ENCODE assay signal across 8 cellular contexts in the genomic region with DNA sequence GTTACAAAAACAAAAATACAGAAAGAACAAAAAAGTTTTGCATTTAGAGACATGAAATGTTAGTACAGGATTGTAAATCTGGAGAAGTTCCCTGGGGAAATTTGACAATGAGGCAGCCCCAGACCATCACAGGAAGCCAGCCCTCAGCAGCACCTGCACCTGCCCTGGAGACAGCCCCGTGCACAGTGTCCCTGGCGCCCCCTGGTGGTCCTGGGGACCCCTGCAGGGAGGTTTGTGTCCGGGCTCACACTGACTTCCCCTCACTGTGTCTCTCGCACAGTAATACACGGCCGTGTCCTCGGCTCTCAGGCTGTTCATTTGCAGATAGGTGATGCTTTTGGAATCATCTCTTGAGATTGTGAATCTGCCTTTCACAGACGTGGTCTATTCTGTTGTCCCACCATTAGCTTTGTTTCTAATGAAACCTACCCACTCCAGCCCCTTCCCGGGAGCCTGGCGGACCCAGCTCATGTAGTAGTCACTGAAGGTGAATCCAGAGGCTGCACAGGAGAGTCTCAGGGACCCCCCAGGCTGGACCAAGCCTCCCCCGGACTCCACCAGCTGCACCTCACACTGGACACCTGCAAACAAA.
DNase-seq lines count a peak whose midpoint lies in the region; ATAC-seq and TF ChIP-seq lines count a peak whose summit lies in the region.
"Not testable (repeated sequence)": the region's sequence is repeated elsewhere in the genome, so short reads cannot be mapped to it uniquely, and the experiment has no call there.

No MANE protein-coding gene starts in this region.

- TF ChIP-seq CTCF in LNCaP clone FGC (IDR thresholded peaks at IDR 0.05; ENCODE audit: control insufficient read depth, extremely low read depth, insufficient read depth) (peak; percentile 62), OCI-LY3 (IDR thresholded peaks at IDR 0.05; ENCODE audit: low read depth, low read length) (peak; percentile 40)

- intact Hi-C loops in Right ventricle myocardium inferior (cut with DNase I): not testable (repeated sequence)

- peak; percentile 76 for DNase-seq in COLO668 (lab: John Stamatoyannopoulos, UW; ENCODE audit: unreplicated experiment)
- not testable (repeated sequence) for DNase-seq in LNCaP clone FGC (ENCODE audit: low read depth)
- DNase-seq in activated CD4-positive, alpha-beta T cell treated with anti-CD3 and anti-CD28 coated beads for 48 hours: peak; percentile 89
- DNase-seq in activated effector memory CD4-positive, alpha-beta T cell treated with Interleukin-2 at 50 U/mL for 16 hours: peak; percentile 67
- DNase-seq in Right ventricle myocardium inferior (ENCODE audit: missing footprints): peak; percentile 71
- DNase-seq in stimulated activated CD4-positive, alpha-beta T cell treated with anti-CD3 and anti-CD28 coated beads, Interleukin-12 subunit alpha, Interleukin-12 subunit beta, amount 100 ng/mL, for 48 hours (ENCODE audit: low read depth in 2 of 3, low spot score in 1 of 3): peak; percentile 64 to 79 (median 65)
- DNase-seq in stimulated activated CD8-positive, alpha-beta memory T cell treated with anti-CD3 and anti-CD28 coated beads, Interleukin-7, amount 100 ng/mL, for 48 hours (ENCODE audit: extremely low read depth in 1 of 2, low read depth in 1 of 2): peak; percentile 39 to 55

- H3K9me3 ChIP-seq in OCI-LY3 (ENCODE audit: insufficient read depth, low read length): not testable (repeated sequence)

- not testable (repeated sequence) for H3K9ac ChIP-seq in OCI-LY3 (ENCODE audit: low read length)

- peak overlapping the region; percentile 20; the same call in 1 of the 2 replicates for H3K4me2 ChIP-seq in OCI-LY3 (ENCODE audit: low read length)

- H3K36me3 ChIP-seq in OCI-LY3 (replicated peaks; ENCODE audit: low read depth, low read length): not testable (repeated sequence)

- H3K4me1 ChIP-seq in OCI-LY3 (ENCODE audit: low read length): not testable (repeated sequence)

- H3K27ac ChIP-seq in OCI-LY3 (ENCODE audit: low read length): not testable (repeated sequence)

- ATAC-seq in Right ventricle myocardium inferior: not testable (repeated sequence)

- H3K27me3 ChIP-seq in OCI-LY3 (ENCODE audit: low read depth, low read length): peaks cover 13% of the 10 kb centered on the region

- not testable (repeated sequence) for H3K79me2 ChIP-seq in OCI-LY3 (ENCODE audit: low read length)

- H4K20me1 ChIP-seq in OCI-LY3 (ENCODE audit: insufficient read depth, low read length): not testable (repeated sequence)

- H3K4me3 ChIP-seq in LNCaP clone FGC (ENCODE audit: low read depth, low read length); OCI-LY3 (ENCODE audit: low read length): not testable (repeated sequence)

- H2AFZ ChIP-seq in OCI-LY3 (ENCODE audit: low read depth, low read length): not testable (repeated sequence)
